In the genomic region with DNA sequence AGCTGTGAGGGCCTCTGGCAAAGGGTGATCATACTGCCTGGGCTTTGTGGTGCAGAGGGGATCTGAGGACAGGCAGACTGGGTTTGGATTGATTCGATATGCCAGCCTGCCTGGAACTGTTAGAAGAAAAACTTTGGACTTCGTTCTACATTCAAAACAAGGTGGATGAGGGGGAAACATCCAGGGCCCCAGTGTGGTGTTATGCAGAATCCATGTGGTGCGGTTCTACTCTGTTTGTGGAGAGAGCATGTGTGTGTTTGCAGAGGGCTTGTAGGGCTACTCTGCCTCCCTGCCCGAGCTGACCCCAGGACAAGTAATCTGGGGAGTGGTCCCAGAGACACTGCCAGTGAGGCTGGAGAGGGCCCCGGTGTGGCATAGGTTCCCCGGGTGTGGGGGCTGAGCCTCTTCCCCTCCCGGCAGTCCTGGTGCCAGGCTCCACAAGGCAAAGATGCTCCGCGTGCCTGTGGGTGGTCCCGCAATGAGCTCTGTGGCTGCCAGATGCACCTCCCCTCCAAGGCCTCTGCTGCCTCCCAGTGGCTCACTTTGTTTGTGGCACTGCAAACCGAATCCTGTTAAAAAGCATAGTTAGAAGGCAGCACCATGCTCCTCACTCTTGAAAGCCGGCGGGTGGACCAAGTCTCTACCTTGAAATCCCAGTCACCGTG, we compare ENCODE assay signal across 9 cellular contexts. TPM values are rescaled to one million over a fixed set of nuclear protein-coding genes. Genes with fewer than 3 reads are reported as not detected.
A peak's percentile ranks its signal among the peaks of the same experiment; 100 is the strongest.
DNase-seq lines count a peak whose midpoint lies in the region; ATAC-seq and TF ChIP-seq lines count a peak whose summit lies in the region.
"Had no signal": no experiment of that assay in that cellular context is flagged by ENCODE, and none has a peak within 500 bp of the region (broad histone marks: within the 10 kb centered on the region; RNA-seq: fewer than 3 reads in every experiment).

No MANE protein-coding gene starts in this region.

- H4K20me1 ChIP-seq in DND-41 (ENCODE audit: insufficient read depth, low read length), result peaks cover 12% of the 10 kb centered on the region; the same call in 1 of the 2 replicates

- peak; percentile 79 for DNase-seq in DND-41
- peak; percentile 43 for DNase-seq in NOMO-1 treated with DMSO at 0.1 percent for 48 hours (lab: John Stamatoyannopoulos, UW; ENCODE audit: unreplicated experiment)
- peak in 48 of 56 donors; percentile 11 to 85 (median 54) for DNase-seq in nucleus accumbens (lab: John Stamatoyannopoulos, UW)
- no peak for DNase-seq in aorta

- no peaks in the 10 kb centered on the region for H3K36me3 ChIP-seq in DND-41 (ENCODE audit: insufficient read depth, low read length)
- no peaks in the 10 kb centered on the region for H3K36me3 ChIP-seq in gastroesophageal sphincter
- no peaks in the 10 kb centered on the region for H3K36me3 ChIP-seq in aorta (ENCODE audit: control insufficient read depth in 1 of 2, insufficient read depth in 2 of 2, low read length in 1 of 2)

- no peak for TF ChIP-seq POLR2A in gastroesophageal sphincter (IDR thresholded peaks at IDR 0.05)

- H3K9ac ChIP-seq in DND-41 (ENCODE audit: low read depth, low read length), result no peak overlapping the region

- H3K4me3 ChIP-seq in DND-41 (ENCODE audit: low read depth in 1 of 2, low read length in 2 of 2) (no peak overlapping the region), gastroesophageal sphincter (no peak overlapping the region), aorta (ENCODE audit: low read length in 2 of 2) (no peak overlapping the region)

- H3K9me3 ChIP-seq in DND-41 (ENCODE audit: insufficient read depth, low read length, severe bottlenecking), result no peaks in the 10 kb centered on the region
- no peaks in the 10 kb centered on the region for H3K9me3 ChIP-seq in gastroesophageal sphincter
- H3K9me3 ChIP-seq in aorta (ENCODE audit: control insufficient read depth, low read length), result no peaks in the 10 kb centered on the region

- H3K9me3 Mint-ChIP-seq in activated T-helper 17 cell treated with anti-CD3 and anti-CD28 coated beads, Interleukin-2, amount 50 U/mL, for 72 hours, result no peaks in the 10 kb centered on the region
- H3K9me3 Mint-ChIP-seq: T-helper 1 cell treated with Interleukin-12 subunit alpha and Interleukin-12 subunit beta and Interleukin-4 antibody, amounts not matched to agents 30 μg/mL and 1 μg/mL, for 36 hours had no signal

- peak; percentile 92 for ATAC-seq in DND-41 (ENCODE audit: insufficient read depth, low read depth)
- ATAC-seq in HG03432 (IDR thresholded peaks at IDR 0.05; ENCODE audit: unreplicated experiment), result peak; percentile 66
- ATAC-seq in activated T-helper 17 cell treated with anti-CD3 and anti-CD28 coated beads, Interleukin-2, amount 50 U/mL, for 72 hours (replicated peaks), result peak; percentile 44
- ATAC-seq in gastroesophageal sphincter, result peak; percentile 47
- ATAC-seq in aorta (ENCODE audit: low FRiP score), result peak; percentile 66
- no peak for ATAC-seq in GM19324 (IDR thresholded peaks at IDR 0.05; ENCODE audit: low FRiP score, unreplicated experiment)

- no peaks in the 10 kb centered on the region for H3K36me3 Mint-ChIP-seq in activated T-helper 17 cell treated with anti-CD3 and anti-CD28 coated beads, Interleukin-2, amount 50 U/mL, for 72 hours (ENCODE audit: low read depth)

- H2AFZ ChIP-seq in DND-41 (ENCODE audit: low read depth, low read length), result 0 out of 2 replicates have a peak overlapping the region, but pooled peaks have one; percentile 4

- no peaks in the 10 kb centered on the region for H3K79me2 ChIP-seq in DND-41 (ENCODE audit: insufficient read depth, low read length)

- intact Hi-C loops in aorta (cut with DNase I), result no loop called here

- 24 to 60% methylated on average over 2 to 5 of the region's 14 CpGs for WGBS in gastroesophageal sphincter (ENCODE audit: low coverage in 1 of 2), 2 donors
- WGBS in aorta, 2 donors, result 8 to 10% methylated on average over 14 of the region's 14 CpGs

- TF ChIP-seq CTCF in DND-41 (IDR thresholded peaks at IDR 0.05; ENCODE audit: borderline replicate concordance, extremely low read depth, low read length, poor library complexity, severe bottlenecking) (peak; percentile 91), gastroesophageal sphincter (IDR thresholded peaks at IDR 0.05) (peak in 3 of 4 experiments; percentile 49 to 78 (median 55))

- 0 out of 2 replicates have a peak overlapping the region, but pooled peaks have one; percentile 22 for H3K4me2 ChIP-seq in DND-41 (ENCODE audit: insufficient read depth, low read length)

- no peak for TF ChIP-seq EP300 in gastroesophageal sphincter (IDR thresholded peaks at IDR 0.05)

- no peak overlapping the region for H3K4me3 Mint-ChIP-seq in activated T-helper 17 cell treated with anti-CD3 and anti-CD28 coated beads, Interleukin-2, amount 50 U/mL, for 72 hours
- H3K4me3 Mint-ChIP-seq: T-helper 1 cell treated with Interleukin-12 subunit alpha and Interleukin-12 subunit beta and Interleukin-4 antibody, amounts not matched to agents 30 μg/mL and 1 μg/mL, for 36 hours had no signal

- H3K27ac Mint-ChIP-seq in activated T-helper 17 cell treated with anti-CD3 and anti-CD28 coated beads, Interleukin-2, amount 50 U/mL, for 72 hours, result no peak overlapping the region
- H3K27ac Mint-ChIP-seq: T-helper 1 cell treated with Interleukin-12 subunit alpha and Interleukin-12 subunit beta and Interleukin-4 antibody, amounts not matched to agents 30 μg/mL and 1 μg/mL, for 36 hours had no signal

- H3K4me1 ChIP-seq in DND-41 (ENCODE audit: insufficient read depth, low read length), result 0 out of 2 replicates have a peak, but pooled peaks cover 3% of the 10 kb centered on the region
- peaks cover 0 to 7% (median 0%) of the 10 kb centered on the region in 3 donors for H3K4me1 ChIP-seq in gastroesophageal sphincter
- no peaks in the 10 kb centered on the region for H3K4me1 ChIP-seq in aorta (ENCODE audit: control insufficient read depth in 1 of 2, insufficient read depth in 2 of 2, low read length in 2 of 2)

- no peaks in the 10 kb centered on the region for H3K27me3 Mint-ChIP-seq in activated T-helper 17 cell treated with anti-CD3 and anti-CD28 coated beads, Interleukin-2, amount 50 U/mL, for 72 hours

- H3K27me3 ChIP-seq in DND-41 (ENCODE audit: insufficient read depth, low read length, poor library complexity), result no peaks in the 10 kb centered on the region
- no peaks in the 10 kb centered on the region for H3K27me3 ChIP-seq in gastroesophageal sphincter
- no peaks in the 10 kb centered on the region for H3K27me3 ChIP-seq in aorta (ENCODE audit: control insufficient read depth in 1 of 2, insufficient read depth in 2 of 2, low read length in 1 of 2)

- H3K4me1 Mint-ChIP-seq in activated T-helper 17 cell treated with anti-CD3 and anti-CD28 coated beads, Interleukin-2, amount 50 U/mL, for 72 hours, result no peaks in the 10 kb centered on the region

- H3K27ac ChIP-seq in DND-41 (ENCODE audit: low read length), result no peak overlapping the region
- H3K27ac ChIP-seq in gastroesophageal sphincter, result no peak overlapping the region
- H3K27ac ChIP-seq in aorta (ENCODE audit: low read depth in 1 of 2, low read length in 2 of 2), result no peak overlapping the region

RNA-seq across cellular contexts. Expression of a gene that starts 22.3 kb away (rescaled TPM):
- 100 to 1,000 TPM in 1 of 2 donors, 10 to 100 TPM in 1; 98.1 to 188 TPM for total RNA-seq in activated T-helper 17 cell treated with anti-CD3 and anti-CD28 coated beads, Interleukin-2, amount 50 U/mL, for 72 hours
- 10 to 100 TPM; 21.9 to 49.0 (median 29.2) TPM for total RNA-seq in gastroesophageal sphincter
- 10 to 100 TPM; 29.7 to 36.6 TPM for total RNA-seq in aorta
- polyA plus RNA-seq in aorta, result 10 to 100 TPM; 17.4 to 36.4 TPM

Comparison
In these comparisons a context has a peak if more than half of its experiments do, and no peak if none do; other contexts are left out.
1. DNase-seq: peak in DND-41 (single experiment), NOMO-1 treated with DMSO at 0.1 percent for 48 hours (single experiment) and nucleus accumbens (48 of 56); none in aorta (0 of 2).